8 cellular contexts compared by ENCODE assay signal in the genomic region with DNA sequence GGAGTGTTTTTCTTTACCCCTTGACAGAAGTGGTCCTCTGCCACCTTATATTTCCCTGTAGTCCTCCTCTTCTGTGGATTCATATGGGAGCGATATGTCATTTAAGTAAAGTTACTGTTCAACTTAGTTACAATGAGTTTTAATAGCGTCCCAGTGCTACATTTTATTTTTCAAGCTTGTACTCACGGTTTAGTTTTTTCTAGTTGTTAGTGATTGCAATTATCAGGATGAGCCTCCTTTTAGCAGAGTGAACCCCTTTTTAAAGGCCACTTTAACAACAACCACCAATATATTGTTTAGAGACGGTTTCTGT. TPM values are rescaled to one million over a fixed set of nuclear protein-coding genes. Genes with fewer than 3 reads are reported as not detected.
DNase-seq lines count a peak whose midpoint lies in the region; ATAC-seq and TF ChIP-seq lines count a peak whose summit lies in the region.

No MANE protein-coding gene starts in this region.

- no peaks in the 10 kb centered on the region for H3K9me3 Mint-ChIP-seq in natural killer cell treated with Interleukin-12 subunit alpha and Interleukin-12 subunit beta and Interleukin-15 and Interleukin-18, amount 100 ng/mL, for 72 hours

- H2AFZ ChIP-seq in Loucy (ENCODE audit: low read length) = no peak overlapping the region

- H3K36me3 ChIP-seq in Loucy (ENCODE audit: insufficient read depth, low read length) = peaks cover 18% of the 10 kb centered on the region
- peaks cover 3 to 4% of the 10 kb centered on the region in 2 donors for H3K36me3 ChIP-seq in duodenal mucosa (ENCODE audit: control insufficient read depth in 1 of 2, insufficient read depth in 2 of 2, low read length in 2 of 2)

- peaks cover 36% of the 10 kb centered on the region for H3K36me3 Mint-ChIP-seq in natural killer cell treated with Interleukin-12 subunit alpha and Interleukin-12 subunit beta and Interleukin-15 and Interleukin-18, amount 100 ng/mL, for 72 hours

- H3K79me2 ChIP-seq in Loucy (ENCODE audit: insufficient read depth, low read length) = peaks cover 65% of the 10 kb centered on the region

- peak overlapping the region; percentile 94 for H3K4me2 ChIP-seq in Loucy (ENCODE audit: low read depth, low read length, poor library complexity, severe bottlenecking)

- peak overlapping the region; percentile 98 for H3K4me3 Mint-ChIP-seq in natural killer cell treated with Interleukin-12 subunit alpha and Interleukin-12 subunit beta and Interleukin-15 and Interleukin-18, amount 100 ng/mL, for 72 hours

- peak overlapping the region; percentile 99 for H3K27ac ChIP-seq in duodenal mucosa (ENCODE audit: low read depth, low read length)

- peaks cover 64% of the 10 kb centered on the region for H4K20me1 ChIP-seq in Loucy (ENCODE audit: insufficient read depth, low read length, poor library complexity, severe bottlenecking)

- peak overlapping the region; percentile 100 for H3K9ac ChIP-seq in Loucy (ENCODE audit: low read depth, low read length, poor library complexity, severe bottlenecking)
- peak overlapping the region; percentile 99 to 100 for H3K9ac ChIP-seq in duodenal mucosa (ENCODE audit: low read depth in 1 of 2, low read length in 2 of 2)

- no peaks in the 10 kb centered on the region for H3K27me3 Mint-ChIP-seq in natural killer cell treated with Interleukin-12 subunit alpha and Interleukin-12 subunit beta and Interleukin-15 and Interleukin-18, amount 100 ng/mL, for 72 hours

- H3K4me1 ChIP-seq in Loucy (ENCODE audit: insufficient read depth, low read length, poor library complexity, severe bottlenecking) = peaks cover 35% of the 10 kb centered on the region
- H3K4me1 ChIP-seq in duodenal mucosa (ENCODE audit: control insufficient read depth in 1 of 2, insufficient read depth in 2 of 2, low read length in 2 of 2) = peaks cover 29 to 33% of the 10 kb centered on the region in 2 donors

- no peak for DNase-seq in AG09309 (ENCODE audit: low read depth)
- no peak for DNase-seq in natural killer cell treated with Interleukin-12 subunit alpha and Interleukin-12 subunit beta and Interleukin-15 and Interleukin-18, amount 100 ng/mL, for 72 hours (ENCODE audit: low spot score)
- no peak for DNase-seq in NCI-H446 (lab: John Stamatoyannopoulos, UW)
- DNase-seq in DMS53 (lab: John Stamatoyannopoulos, UW) = no peak

- H3K4me3 ChIP-seq in AG09309 (ENCODE audit: control insufficient read depth, low read depth, low read length) (peak overlapping the region; percentile 99), Loucy (ENCODE audit: low read length, poor library complexity, severe bottlenecking) (peak overlapping the region; percentile 99), duodenal mucosa (ENCODE audit: low read depth in 1 of 2, low read length in 2 of 2) (peak overlapping the region; percentile 97 to 99)

- no peaks in the 10 kb centered on the region for H3F3A ChIP-seq in Loucy (ENCODE audit: low read depth)

- H3K27ac Mint-ChIP-seq in natural killer cell treated with Interleukin-12 subunit alpha and Interleukin-12 subunit beta and Interleukin-15 and Interleukin-18, amount 100 ng/mL, for 72 hours = peak overlapping the region; percentile 91 to 99

- H3K9me3 ChIP-seq in Loucy (ENCODE audit: insufficient read depth, low read depth, low read length) (no peaks in the 10 kb centered on the region), duodenal mucosa (ENCODE audit: control insufficient read depth in 1 of 2, low read length in 2 of 2) (no peaks in the 10 kb centered on the region)

- no peaks in the 10 kb centered on the region for H3K9me2 ChIP-seq in Loucy (replicated peaks; ENCODE audit: low read depth, low read length)

- H3K27me3 ChIP-seq in Loucy (ENCODE audit: insufficient read depth, low read length, poor library complexity, severe bottlenecking) (peaks cover 9% of the 10 kb centered on the region), duodenal mucosa (ENCODE audit: control insufficient read depth in 1 of 2, insufficient read depth in 2 of 2, low read length in 2 of 2) (no peaks in the 10 kb centered on the region)

- no peak for TF ChIP-seq CTCF in AG09309 (IDR thresholded peaks at IDR 0.05; ENCODE audit: control insufficient read depth, insufficient read depth, low read depth, low read length, missing control alignments)
- TF ChIP-seq CTCF in Loucy (conservative IDR thresholded peaks at IDR 0.05; ENCODE audit: low read length) = no peak

- no peak for ATAC-seq in natural killer cell treated with Interleukin-12 subunit alpha and Interleukin-12 subunit beta and Interleukin-15 and Interleukin-18, amount 100 ng/mL, for 72 hours
- ATAC-seq in GM21717 (IDR thresholded peaks at IDR 0.05; ENCODE audit: unreplicated experiment) = no peak
- ATAC-seq in HG02678 (IDR thresholded peaks at IDR 0.05; ENCODE audit: unreplicated experiment) = no peak

- peaks cover 33 to 42% of the 10 kb centered on the region in 2 donors for H3K4me1 Mint-ChIP-seq in natural killer cell treated with Interleukin-12 subunit alpha and Interleukin-12 subunit beta and Interleukin-15 and Interleukin-18, amount 100 ng/mL, for 72 hours (ENCODE audit: low read depth in 2 of 2)

RNA-seq across cellular contexts. Expression of a gene that starts 1.5 kb away (rescaled TPM):
- 10 to 100 TPM; 63.4 to 74.3 TPM for total RNA-seq in natural killer cell treated with Interleukin-12 subunit alpha and Interleukin-12 subunit beta and Interleukin-15 and Interleukin-18, amount 100 ng/mL, for 72 hours

RNA-seq across cellular contexts. Expression of a gene that starts 35.1 kb away (rescaled TPM):
- total RNA-seq in natural killer cell treated with Interleukin-12 subunit alpha and Interleukin-12 subunit beta and Interleukin-15 and Interleukin-18, amount 100 ng/mL, for 72 hours = 10 to 100 TPM in 1 of 2 donors, 1 to 10 TPM in 1; 4.3 to 10.5 TPM
